ENCODE assay signal across 18 cellular contexts in genomic region chr6:8182857-8183256, GRCh38.
DNase-seq lines count a peak whose midpoint lies in the region; ATAC-seq and TF ChIP-seq lines count a peak whose summit lies in the region.
"Had no signal": no experiment of that assay in that cellular context is flagged by ENCODE, and none has a peak within 500 bp of the region (broad histone marks: within the 10 kb centered on the region; RNA-seq: fewer than 3 reads in every experiment).

No MANE protein-coding gene starts in this region.

- H3K36me3 Mint-ChIP-seq in osteocyte (ENCODE audit: unreplicated experiment), result no peaks in the 10 kb centered on the region
- H3K36me3 Mint-ChIP-seq: activated naive CD8-positive, alpha-beta T cell had no signal

- no peaks in the 10 kb centered on the region for H3K27me3 ChIP-seq in MG63
- H3K27me3 ChIP-seq: vagina had no signal

- H3K4me1 Mint-ChIP-seq in osteocyte (ENCODE audit: unreplicated experiment), result peaks cover 55% of the 10 kb centered on the region

- H3K4me3 Mint-ChIP-seq in osteocyte (ENCODE audit: unreplicated experiment), result no peak overlapping the region
- H3K4me3 Mint-ChIP-seq: activated naive CD8-positive, alpha-beta T cell; endodermal cell had no signal

- peak; percentile 34 for DNase-seq in GDM1 (lab: John Stamatoyannopoulos, UW)
- peak; percentile 23 for DNase-seq in MG63
- peak; percentile 49 for DNase-seq in fibroblast of peridontal ligament (ENCODE audit: extremely low read depth)
- no peak for DNase-seq in osteocyte (ENCODE audit: extremely low spot score, unreplicated experiment)
- DNase-seq in GM13977 (ENCODE audit: low spot score), result no peak
- no peak for DNase-seq in kidney glomerular epithelial cell (lab: John Stamatoyannopoulos, UW)
- DNase-seq in NCI-H1105 (lab: John Stamatoyannopoulos, UW), result no peak
- DNase-seq: activated T-cell treated with anti-CD3 and anti-CD28 coated beads, Interleukin-2, amount 50 U/mL, for 1 hour; central memory CD4-positive, alpha-beta T cell; endodermal cell; islet precursor cell; NCI-H146; NCI-H446; spleen; stimulated activated naive CD4-positive, alpha-beta T cell treated with Interleukin-2 at 50 U/mL for 16 hours had no signal

- in situ Hi-C loops in GM13977 (cut with MboI; ENCODE audit: low pct_unique_long_range_greater_than_20kb, low sequenced_read_pairs, unreplicated experiment), result no loop called here

- H3K9me3 Mint-ChIP-seq in osteocyte (ENCODE audit: unreplicated experiment), result no peaks in the 10 kb centered on the region

- no peak overlapping the region for H3K4me3 ChIP-seq in MG63
- H3K4me3 ChIP-seq: spleen, vagina had no signal

- no peaks in the 10 kb centered on the region for H3K9me3 ChIP-seq in MG63
- H3K9me3 ChIP-seq: spleen, vagina had no signal

- TF ChIP-seq CTCF in osteocyte (IDR thresholded peaks at IDR 0.05) (no peak), GM13977 (IDR thresholded peaks at IDR 0.05; ENCODE audit: extremely low read depth, insufficient read depth, missing control alignments) (no peak)

- no peaks in the 10 kb centered on the region for H3K36me3 ChIP-seq in MG63
- H3K36me3 ChIP-seq: spleen, vagina had no signal

- peak overlapping the region; percentile 72 for H3K27ac Mint-ChIP-seq in osteocyte (ENCODE audit: unreplicated experiment)
- H3K27ac Mint-ChIP-seq: activated naive CD8-positive, alpha-beta T cell; endodermal cell had no signal

- H3K27me3 Mint-ChIP-seq in osteocyte (ENCODE audit: unreplicated experiment), result no peaks in the 10 kb centered on the region

- no peak for ATAC-seq in HG03097 (IDR thresholded peaks at IDR 0.05; ENCODE audit: low FRiP score, unreplicated experiment)

Comparison
In these comparisons a context has a peak if more than half of its experiments do, and no peak if none do; other contexts are left out.
1. DNase-seq: peak in GDM1 (single experiment), MG63 (single experiment) and fibroblast of peridontal ligament (single experiment); none in osteocyte (single experiment), GM13977 (single experiment), kidney glomerular epithelial cell (single experiment) and NCI-H1105 (single experiment).